Comparison of ENCODE assay signal across 16 cellular contexts in genomic region chr10:4266387-4267083, GRCh38.
DNase-seq lines count a peak whose midpoint lies in the region; ATAC-seq and TF ChIP-seq lines count a peak whose summit lies in the region.
"Had no signal": no experiment of that assay in that cellular context is flagged by ENCODE, and none has a peak within 500 bp of the region (broad histone marks: within the 10 kb centered on the region; RNA-seq: fewer than 3 reads in every experiment).

No MANE protein-coding gene starts in this region.

- H3K4me3 Mint-ChIP-seq in activated CD4-positive, alpha-beta T cell treated with anti-CD3 and anti-CD28 coated beads for 36 hours: no peak overlapping the region
- no peak overlapping the region for H3K4me3 Mint-ChIP-seq in activated CD4-positive, alpha-beta T cell treated with anti-CD3 and anti-CD28 coated beads, Interleukin-2, amount 10 ng/mL, durations not matched to agents 7 days and 5 days

- no peak for DNase-seq in activated CD4-positive, alpha-beta T cell treated with anti-CD3 and anti-CD28 coated beads for 36 hours
- no peak for DNase-seq in activated CD4-positive, alpha-beta T cell treated with anti-CD3 and anti-CD28 coated beads, Interleukin-2, amount 10 ng/mL, durations not matched to agents 7 days and 5 days
- DNase-seq in cardiac fibroblast (ENCODE audit: low read depth in 2 of 2) (peak; percentile 71 to 92), left ventricle myocardium superior (no peak), tibial nerve (ENCODE audit: low spot score in 2 of 2) (peak in 1 of 2 donors; percentile 62), NCI-H446 treated with DMSO at 0.1 percent for 48 hours (lab: John Stamatoyannopoulos, UW) (no peak)
- no peak for DNase-seq in NK-92 treated with Interleukin-12 subunit alpha and Interleukin-12 subunit beta, amount 100 ng/mL, for 24 hours (lab: John Stamatoyannopoulos, UW)
- DNase-seq: activated T-cell treated with anti-CD3 and anti-CD28 coated beads, Interleukin-2, amount 50 U/mL, for 48 hours; aorta; effector memory CD4-positive, alpha-beta T cell; GF-D8; GOT3; hypothalamus; T-helper 1 cell had no signal

- peak; percentile 33 for ATAC-seq in activated CD4-positive, alpha-beta T cell treated with anti-CD3 and anti-CD28 coated beads for 36 hours
- ATAC-seq in left ventricle myocardium superior (peak; percentile 82), GM18520 (IDR thresholded peaks at IDR 0.05; ENCODE audit: unreplicated experiment) (no peak)

- H3K4me1 Mint-ChIP-seq in activated CD4-positive, alpha-beta T cell treated with anti-CD3 and anti-CD28 coated beads for 36 hours: peaks cover 15% of the 10 kb centered on the region
- H3K4me1 Mint-ChIP-seq in activated CD4-positive, alpha-beta T cell treated with anti-CD3 and anti-CD28 coated beads, Interleukin-2, amount 10 ng/mL, durations not matched to agents 7 days and 5 days: peaks cover 5% of the 10 kb centered on the region

- no peak overlapping the region for H3K4me3 ChIP-seq in cardiac fibroblast (replicated peaks in 1 of 2; ENCODE audit: low read depth in 2 of 2, low read length in 2 of 2)
- H3K4me3 ChIP-seq in tibial nerve: no peak overlapping the region

- H3K36me3 ChIP-seq in tibial nerve: no peaks in the 10 kb centered on the region
- H3K36me3 ChIP-seq: neutrophil had no signal

- H3K27ac ChIP-seq in tibial nerve: peak overlapping the region in 3 of 4 donors; percentile 59 to 84 (median 69)
- H3K27ac ChIP-seq: neutrophil had no signal

- TF ChIP-seq POLR2A in tibial nerve (IDR thresholded peaks at IDR 0.05): no peak

- TF ChIP-seq CTCF in cardiac fibroblast (IDR thresholded peaks at IDR 0.05; ENCODE audit: low read depth, low read length) (no peak), tibial nerve (IDR thresholded peaks at IDR 0.05) (no peak)

- POLR2A ChIA-PET in activated CD4-positive, alpha-beta T cell treated with anti-CD3 and anti-CD28 coated beads for 36 hours (lab: Charles Lee): interaction anchor here (0.7 kb wide), 1 partner anchor 328 kb away, joined by 7 read pairs; no protein-coding TSS in a partner anchor
- POLR2A ChIA-PET in activated CD4-positive, alpha-beta T cell treated with anti-CD3 and anti-CD28 coated beads, Interleukin-2, amount 10 ng/mL, durations not matched to agents 7 days and 5 days (lab: Charles Lee): no interaction called here

- H3K9me3 Mint-ChIP-seq in activated CD4-positive, alpha-beta T cell treated with anti-CD3 and anti-CD28 coated beads for 36 hours (ENCODE audit: low read depth): no peaks in the 10 kb centered on the region
- no peaks in the 10 kb centered on the region for H3K9me3 Mint-ChIP-seq in activated CD4-positive, alpha-beta T cell treated with anti-CD3 and anti-CD28 coated beads, Interleukin-2, amount 10 ng/mL, durations not matched to agents 7 days and 5 days

- H3K27me3 Mint-ChIP-seq in activated CD4-positive, alpha-beta T cell treated with anti-CD3 and anti-CD28 coated beads for 36 hours: peaks cover 11% of the 10 kb centered on the region
- peaks cover 21% of the 10 kb centered on the region for H3K27me3 Mint-ChIP-seq in activated CD4-positive, alpha-beta T cell treated with anti-CD3 and anti-CD28 coated beads, Interleukin-2, amount 10 ng/mL, durations not matched to agents 7 days and 5 days

- peak; percentile 77 to 92 for TF ChIP-seq EP300 in tibial nerve (IDR thresholded peaks at IDR 0.05)

- H3K27ac Mint-ChIP-seq in activated CD4-positive, alpha-beta T cell treated with anti-CD3 and anti-CD28 coated beads for 36 hours: no peak overlapping the region
- no peak overlapping the region for H3K27ac Mint-ChIP-seq in activated CD4-positive, alpha-beta T cell treated with anti-CD3 and anti-CD28 coated beads, Interleukin-2, amount 10 ng/mL, durations not matched to agents 7 days and 5 days

- 30 to 40% methylated on average over 4 of the region's 4 CpGs for WGBS in tibial nerve, 2 donors

- H3K9me3 ChIP-seq in tibial nerve: no peaks in the 10 kb centered on the region
- H3K9me3 ChIP-seq: neutrophil had no signal

- intact Hi-C loops in activated CD4-positive, alpha-beta T cell treated with anti-CD3 and anti-CD28 coated beads for 36 hours (cut with DNase I, micrococcal nuclease): no loop called here
- intact Hi-C loops in left ventricle myocardium superior (cut with micrococcal nuclease): no loop called here

- peaks cover 4 to 53% (median 25%) of the 10 kb centered on the region in 4 donors for H3K4me1 ChIP-seq in tibial nerve

- no peaks in the 10 kb centered on the region for H3K27me3 ChIP-seq in tibial nerve
- H3K27me3 ChIP-seq: neutrophil had no signal

- no peaks in the 10 kb centered on the region for H3K36me3 Mint-ChIP-seq in activated CD4-positive, alpha-beta T cell treated with anti-CD3 and anti-CD28 coated beads for 36 hours (ENCODE audit: low read depth)
- no peaks in the 10 kb centered on the region for H3K36me3 Mint-ChIP-seq in activated CD4-positive, alpha-beta T cell treated with anti-CD3 and anti-CD28 coated beads, Interleukin-2, amount 10 ng/mL, durations not matched to agents 7 days and 5 days (ENCODE audit: low read depth)

- CTCF ChIA-PET in activated CD4-positive, alpha-beta T cell treated with anti-CD3 and anti-CD28 coated beads for 36 hours (lab: Charles Lee): interaction anchor here (0.6 kb wide), 1 partner anchor 930 kb away, joined by 3 read pairs; no protein-coding TSS in a partner anchor
- CTCF ChIA-PET in activated CD4-positive, alpha-beta T cell treated with anti-CD3 and anti-CD28 coated beads, Interleukin-2, amount 10 ng/mL, durations not matched to agents 7 days and 5 days (lab: Charles Lee): no interaction called here

Comparison
In these comparisons a context has a peak if more than half of its experiments do, and no peak if none do; other contexts are left out.
1. DNase-seq: peak in cardiac fibroblast (2 of 2); none in activated CD4-positive, alpha-beta T cell treated with anti-CD3 and anti-CD28 coated beads for 36 hours (single experiment), activated CD4-positive, alpha-beta T cell treated with anti-CD3 and anti-CD28 coated beads, Interleukin-2, amount 10 ng/mL, durations not matched to agents 7 days and 5 days (single experiment), left ventricle myocardium superior (single experiment), NK-92 treated with Interleukin-12 subunit alpha and Interleukin-12 subunit beta, amount 100 ng/mL, for 24 hours (single experiment) and NCI-H446 treated with DMSO at 0.1 percent for 48 hours (single experiment).